Comparison of ENCODE assay signal across 8 cellular contexts in the genomic region with DNA sequence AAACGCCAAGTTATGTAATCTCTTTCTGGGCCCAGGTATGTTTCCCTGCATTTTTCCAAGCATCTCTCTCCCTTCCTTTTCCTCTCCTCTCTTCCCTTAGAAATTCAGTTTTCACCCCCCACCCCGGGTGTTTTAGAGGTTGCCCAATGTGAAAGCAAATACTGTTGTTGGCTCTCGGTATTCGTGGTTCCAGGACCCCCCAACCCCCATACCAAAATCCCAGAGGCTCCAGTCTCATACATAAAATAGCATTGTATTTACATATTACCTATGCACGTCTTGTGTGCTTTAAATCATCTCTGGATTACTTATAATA. TPM values are rescaled to one million over a fixed set of nuclear protein-coding genes. Genes with fewer than 3 reads are reported as not detected.
DNase-seq lines count a peak whose midpoint lies in the region; ATAC-seq and TF ChIP-seq lines count a peak whose summit lies in the region.

No MANE protein-coding gene starts in this region.

- H3K27ac Mint-ChIP-seq in activated CD8-positive, alpha-beta T cell treated with anti-CD3 and anti-CD28 coated beads for 36 hours, result no peak overlapping the region

- no peak for DNase-seq in activated CD8-positive, alpha-beta T cell treated with anti-CD3 and anti-CD28 coated beads for 36 hours
- DNase-seq in osteoblast (ENCODE audit: insufficient read length, low spot score, missing footprints) (no peak), NCI-H187 (lab: John Stamatoyannopoulos, UW) (no peak), retina (no peak), NCI-H1417 treated with DMSO at 0.1 percent for 48 hours (lab: John Stamatoyannopoulos, UW) (no peak)
- no peak for DNase-seq in stimulated activated CD8-positive, alpha-beta memory T cell treated with anti-CD3 and anti-CD28 coated beads, Interleukin-4, amount 100 ng/mL, for 48 hours

- no peaks in the 10 kb centered on the region for H4K20me1 ChIP-seq in osteoblast (ENCODE audit: insufficient read depth, low read length)

- peak; percentile 29 for ATAC-seq in GM18867 (IDR thresholded peaks at IDR 0.05; ENCODE audit: unreplicated experiment)
- peak; percentile 30 for ATAC-seq in HG02588 (IDR thresholded peaks at IDR 0.05; ENCODE audit: unreplicated experiment)
- peak; percentile 29 for ATAC-seq in activated CD8-positive, alpha-beta T cell treated with anti-CD3 and anti-CD28 coated beads for 36 hours

- H3K79me2 ChIP-seq in osteoblast (ENCODE audit: insufficient read depth, low read length), result no peaks in the 10 kb centered on the region

- H3K27me3 ChIP-seq in osteoblast (ENCODE audit: insufficient read depth, low read length), result no peaks in the 10 kb centered on the region

- TF ChIP-seq CTCF in activated CD8-positive, alpha-beta T cell treated with anti-CD3 and anti-CD28 coated beads for 36 hours (IDR thresholded peaks at IDR 0.05), result no peak
- no peak for TF ChIP-seq CTCF in osteoblast (IDR thresholded peaks at IDR 0.05; ENCODE audit: extremely low read depth, low read depth, low read length)

- H3K4me3 ChIP-seq in osteoblast (ENCODE audit: insufficient read depth, low read length), result peak overlapping the region; percentile 53

- no peaks in the 10 kb centered on the region for H3K27me3 Mint-ChIP-seq in activated CD8-positive, alpha-beta T cell treated with anti-CD3 and anti-CD28 coated beads for 36 hours

- peaks cover 10% of the 10 kb centered on the region for H3K4me1 ChIP-seq in osteoblast (ENCODE audit: insufficient read depth, low read length)

- H3K9me3 ChIP-seq in osteoblast (ENCODE audit: low read depth, low read length), result no peaks in the 10 kb centered on the region

- no peaks in the 10 kb centered on the region for H3K36me3 Mint-ChIP-seq in activated CD8-positive, alpha-beta T cell treated with anti-CD3 and anti-CD28 coated beads for 36 hours (ENCODE audit: low read depth)

- POLR2A ChIA-PET in activated CD8-positive, alpha-beta T cell treated with anti-CD3 and anti-CD28 coated beads for 36 hours (lab: Charles Lee), result interaction anchor here (1.3 to 1.4 kb wide), 2 partner anchors 77 to 81 kb away, joined by 3 to 5 read pairs; no protein-coding TSS in a partner anchor

- no peak overlapping the region for H3K27ac ChIP-seq in osteoblast (ENCODE audit: low read depth, low read length)

- H3K4me3 Mint-ChIP-seq in activated CD8-positive, alpha-beta T cell treated with anti-CD3 and anti-CD28 coated beads for 36 hours, result peak overlapping the region; percentile 47

- peak overlapping the region; percentile 81 for H2AFZ ChIP-seq in osteoblast (ENCODE audit: low read length)

- no peaks in the 10 kb centered on the region for H3K36me3 ChIP-seq in osteoblast (ENCODE audit: insufficient read depth, low read length)

- no peaks in the 10 kb centered on the region for H3K9me3 Mint-ChIP-seq in activated CD8-positive, alpha-beta T cell treated with anti-CD3 and anti-CD28 coated beads for 36 hours

- intact Hi-C loops in activated CD8-positive, alpha-beta T cell treated with anti-CD3 and anti-CD28 coated beads for 36 hours (cut with micrococcal nuclease), result loop anchor here (2.0 to 5.0 kb wide), 4 partner anchors 77 to 1200 kb away; a partner anchor contains a TSS

- peaks cover 8% of the 10 kb centered on the region for H3K4me1 Mint-ChIP-seq in activated CD8-positive, alpha-beta T cell treated with anti-CD3 and anti-CD28 coated beads for 36 hours (ENCODE audit: low read depth)

- peak overlapping the region; percentile 82 for H3K4me2 ChIP-seq in osteoblast (ENCODE audit: insufficient read depth, low read length)

- CTCF ChIA-PET in activated CD8-positive, alpha-beta T cell treated with anti-CD3 and anti-CD28 coated beads for 36 hours (lab: Charles Lee), result interaction anchor here (0.7 to 8.2 kb wide), 27 partner anchors 8 to 411 kb away, joined by 3 to 104 read pairs (median 5); a partner anchor contains a TSS

RNA-seq across cellular contexts. Expression of a gene that starts 48.8 kb away (rescaled TPM):
- total RNA-seq in activated CD8-positive, alpha-beta T cell treated with anti-CD3 and anti-CD28 coated beads for 36 hours, result 1 to 10 TPM; 1.2 to 1.4 TPM
- total RNA-seq in osteoblast, result 1.5 and 2.2 TPM in 2 replicates
